8 cellular contexts compared by ENCODE assay signal in genomic region chr5:57173026-57173317, GRCh38. TPM values are rescaled to one million over a fixed set of nuclear protein-coding genes. Genes with fewer than 3 reads are reported as not detected.
A peak's percentile ranks its signal among the peaks of the same experiment; 100 is the strongest.
DNase-seq lines count a peak whose midpoint lies in the region; ATAC-seq and TF ChIP-seq lines count a peak whose summit lies in the region.

No MANE protein-coding gene starts in this region.

- TF ChIP-seq EP300 in gastroesophageal sphincter (IDR thresholded peaks at IDR 0.05): no peak

- peak overlapping the region; percentile 85 to 100 (median 100) for H3K9ac ChIP-seq in skeletal muscle tissue (ENCODE audit: low read depth in 1 of 3, low read length in 3 of 3)

- H3K27me3 ChIP-seq in HAP-1 (ENCODE audit: low read depth) (no peaks in the 10 kb centered on the region), gastroesophageal sphincter (no peaks in the 10 kb centered on the region), skeletal muscle tissue (ENCODE audit: control insufficient read depth in 3 of 3, insufficient read depth in 3 of 3, low read length in 3 of 3) (no peaks in the 10 kb centered on the region)

- in situ Hi-C loops in HAP-1 (cut with MboI; ENCODE audit: low sequenced_read_pairs): no loop called here

- peaks cover 42% of the 10 kb centered on the region for H3K36me3 Mint-ChIP-seq in activated B cell treated with CpG ODN at 0.5 μM for 24 hours (ENCODE audit: low read depth)

- ATAC-seq in activated B cell treated with CpG ODN at 0.5 μM for 24 hours (ENCODE audit: low read depth) (no peak), gastroesophageal sphincter (no peak), left colon (no peak)

- H3K27me3 Mint-ChIP-seq in activated B cell treated with CpG ODN at 0.5 μM for 24 hours: no peaks in the 10 kb centered on the region

- no peaks in the 10 kb centered on the region for H3K9me3 Mint-ChIP-seq in activated B cell treated with CpG ODN at 0.5 μM for 24 hours

- TF ChIP-seq CTCF in activated B cell treated with CpG ODN at 0.5 μM for 24 hours (IDR thresholded peaks at IDR 0.05) (no peak), gastroesophageal sphincter (IDR thresholded peaks at IDR 0.05) (no peak)

- intact Hi-C loops in activated B cell treated with CpG ODN at 0.5 μM for 24 hours (cut with micrococcal nuclease): loop anchor here (1.0 to 10.0 kb wide), 13 partner anchors 34 to 2000 kb away; partner anchors contain the start of genes CDC20B, DHX29, GAPT and MTREX
- intact Hi-C loops in left colon (cut with DNase I, micrococcal nuclease): no loop called here

- H3K36me3 ChIP-seq in HAP-1 (replicated peaks): peaks cover 20% of the 10 kb centered on the region
- H3K36me3 ChIP-seq in gastroesophageal sphincter: no peaks in the 10 kb centered on the region
- peaks cover 0 to 3% (median 0%) of the 10 kb centered on the region in 3 donors for H3K36me3 ChIP-seq in skeletal muscle tissue (ENCODE audit: control insufficient read depth in 3 of 3, insufficient read depth in 3 of 3, low read length in 3 of 3)

- POLR2A ChIA-PET in activated B cell treated with CpG ODN at 0.5 μM for 24 hours (lab: Charles Lee): interaction anchor here (0.7 to 1.5 kb wide), 26 partner anchors 9 to 1178 kb away, joined by 3 to 43 read pairs (median 4); partner anchors contain the start of genes IL6ST and SETD9

- WGBS in gastroesophageal sphincter (ENCODE audit: low coverage in 1 of 2), 2 donors: 0% methylated on average over 2 of the region's 17 CpGs

- DNase-seq in HAP-1 (ENCODE audit: low spot score in 2 of 2) (no peak), activated B cell treated with CpG ODN at 0.5 μM for 24 hours (no peak), left colon (no peak), iPS-NIHi7 (ENCODE audit: extremely low spot score) (no peak), NCI-H345 treated with DMSO at 0.1 percent for 48 hours (lab: John Stamatoyannopoulos, UW; ENCODE audit: unreplicated experiment) (no peak)
- no peak for DNase-seq in activated CD8-positive, alpha-beta memory T cell treated with anti-CD3 and anti-CD28 coated beads for 24 hours

- CTCF ChIA-PET in activated B cell treated with CpG ODN at 0.5 μM for 24 hours (lab: Charles Lee): interaction anchor here (0.5 kb wide), 1 partner anchor 36 kb away, joined by 5 read pairs; no protein-coding TSS in a partner anchor

- H3K4me1 Mint-ChIP-seq in activated B cell treated with CpG ODN at 0.5 μM for 24 hours: peaks cover 37% of the 10 kb centered on the region

- H3K9me3 ChIP-seq in HAP-1 (no peaks in the 10 kb centered on the region), gastroesophageal sphincter (no peaks in the 10 kb centered on the region), skeletal muscle tissue (ENCODE audit: control insufficient read depth in 3 of 3, low read length in 3 of 3) (no peaks in the 10 kb centered on the region)

- H3K4me3 Mint-ChIP-seq in activated B cell treated with CpG ODN at 0.5 μM for 24 hours: peak overlapping the region; percentile 95

- H3K27ac ChIP-seq in gastroesophageal sphincter (peak overlapping the region; percentile 96 to 100 (median 99)), skeletal muscle tissue (ENCODE audit: low read depth, low read length) (peak overlapping the region; percentile 100)

- no peak for TF ChIP-seq POLR2A in gastroesophageal sphincter (IDR thresholded peaks at IDR 0.05)

- H3K4me1 ChIP-seq in HAP-1 (peaks cover 10% of the 10 kb centered on the region; the same call in 1 of the 2 replicates), gastroesophageal sphincter (peaks cover 0 to 34% (median 8%) of the 10 kb centered on the region in 3 donors), skeletal muscle tissue (ENCODE audit: control insufficient read depth in 3 of 3, insufficient read depth in 3 of 3, low read length in 3 of 3) (peaks cover 10 to 22% (median 16%) of the 10 kb centered on the region in 3 donors)

- H3K27ac Mint-ChIP-seq in activated B cell treated with CpG ODN at 0.5 μM for 24 hours: peak overlapping the region; percentile 97

- H3K4me3 ChIP-seq in HAP-1 (peak overlapping the region; percentile 99), gastroesophageal sphincter (peak overlapping the region; percentile 80 to 95), skeletal muscle tissue (ENCODE audit: low read length in 3 of 3) (peak overlapping the region; percentile 95 to 96 (median 96))

RNA-seq across cellular contexts. Expression of gene GPBP1, which starts 0.9 kb away (rescaled TPM):
- total RNA-seq in activated B cell treated with CpG ODN at 0.5 μM for 24 hours (130 and 142 TPM in 2 replicates), gastroesophageal sphincter (10 to 100 TPM; 42.0 to 73.3 (median 62.7) TPM), skeletal muscle tissue (71.0 TPM), left colon (10 to 100 TPM; 51.3 to 63.2 TPM)
